In genomic region chr17:48541574-48542113, GRCh38 we compare ENCODE assay signal across 10 cellular contexts. TPM values are rescaled to one million over a fixed set of nuclear protein-coding genes. Genes with fewer than 3 reads are reported as not detected.
A peak's percentile ranks its signal among the peaks of the same experiment; 100 is the strongest.
DNase-seq lines count a peak whose midpoint lies in the region; ATAC-seq and TF ChIP-seq lines count a peak whose summit lies in the region.
"Had no signal": no experiment of that assay in that cellular context is flagged by ENCODE, and none has a peak within 500 bp of the region (broad histone marks: within the 10 kb centered on the region; RNA-seq: fewer than 3 reads in every experiment).

No MANE protein-coding gene starts in this region.

- TF ChIP-seq POLR2A in thyroid gland (IDR thresholded peaks at IDR 0.05) = no peak

- TF ChIP-seq CTCF in HFF-Myc (IDR thresholded peaks at IDR 0.05; ENCODE audit: low read depth, low read length, missing control alignments) (no peak), thyroid gland (IDR thresholded peaks at IDR 0.05) (no peak)

- H3K4me1 ChIP-seq in mucosa of stomach (ENCODE audit: control insufficient read depth, insufficient read depth, low read length) (peaks cover 4% of the 10 kb centered on the region), thyroid gland (no peaks in the 10 kb centered on the region)

- H3K4me1 Mint-ChIP-seq in activated CD4-positive, alpha-beta T cell treated with anti-CD3 and anti-CD28 coated beads for 36 hours = peaks cover 27% of the 10 kb centered on the region
- H3K4me1 Mint-ChIP-seq in effector memory CD8-positive, alpha-beta T cell (ENCODE audit: low read depth in 2 of 2) = peaks cover 20 to 21% of the 10 kb centered on the region in 2 donors

- peak overlapping the region; percentile 81 for H3K27ac Mint-ChIP-seq in activated CD4-positive, alpha-beta T cell treated with anti-CD3 and anti-CD28 coated beads for 36 hours
- H3K27ac Mint-ChIP-seq in effector memory CD8-positive, alpha-beta T cell = peak overlapping the region; percentile 92 to 99

- WGBS in thyroid gland, 2 donors = 3 to 16% methylated on average over 12 to 33 of the region's 36 CpGs

- H3K9me3 ChIP-seq in mucosa of stomach (ENCODE audit: control insufficient read depth, low read length) = no peaks in the 10 kb centered on the region
- H3K9me3 ChIP-seq in thyroid gland = no peaks in the 10 kb centered on the region

- H3K4me3 ChIP-seq in HFF-Myc (replicated peaks; ENCODE audit: low read depth, low read length) = peak overlapping the region; percentile 69
- H3K4me3 ChIP-seq in mucosa of stomach (ENCODE audit: low read length) = peak overlapping the region; percentile 17
- peak overlapping the region in 1 of 3 donors; percentile 32 for H3K4me3 ChIP-seq in thyroid gland (replicated peaks in 1 of 3)

- ATAC-seq in activated CD4-positive, alpha-beta T cell treated with anti-CD3 and anti-CD28 coated beads for 36 hours = peak; percentile 14
- ATAC-seq in effector memory CD8-positive, alpha-beta T cell (replicated peaks) = peak; percentile 33

- no peaks in the 10 kb centered on the region for H3K9me3 Mint-ChIP-seq in activated CD4-positive, alpha-beta T cell treated with anti-CD3 and anti-CD28 coated beads for 36 hours (ENCODE audit: low read depth)
- no peaks in the 10 kb centered on the region for H3K9me3 Mint-ChIP-seq in effector memory CD8-positive, alpha-beta T cell

- peak overlapping the region; percentile 73 to 78 (median 74) for H3K27ac ChIP-seq in thyroid gland

- H3K36me3 Mint-ChIP-seq in activated CD4-positive, alpha-beta T cell treated with anti-CD3 and anti-CD28 coated beads for 36 hours (ENCODE audit: low read depth) = no peaks in the 10 kb centered on the region
- peaks cover 9% of the 10 kb centered on the region for H3K36me3 Mint-ChIP-seq in effector memory CD8-positive, alpha-beta T cell (ENCODE audit: insufficient read depth)

- peaks cover 53% of the 10 kb centered on the region for H3K27me3 Mint-ChIP-seq in activated CD4-positive, alpha-beta T cell treated with anti-CD3 and anti-CD28 coated beads for 36 hours
- peaks cover 38 to 46% of the 10 kb centered on the region in 2 donors for H3K27me3 Mint-ChIP-seq in effector memory CD8-positive, alpha-beta T cell

- peak overlapping the region; percentile 75 for H3K4me3 Mint-ChIP-seq in activated CD4-positive, alpha-beta T cell treated with anti-CD3 and anti-CD28 coated beads for 36 hours
- H3K4me3 Mint-ChIP-seq in effector memory CD8-positive, alpha-beta T cell = peak overlapping the region; percentile 91

- no peaks in the 10 kb centered on the region for H3K36me3 ChIP-seq in mucosa of stomach (ENCODE audit: control insufficient read depth, insufficient read depth, low read length)
- no peaks in the 10 kb centered on the region for H3K36me3 ChIP-seq in thyroid gland

- intact Hi-C loops in activated CD4-positive, alpha-beta T cell treated with anti-CD3 and anti-CD28 coated beads for 36 hours (cut with DNase I, micrococcal nuclease) = loop anchor here (2.0 to 5.0 kb wide), 3 partner anchors 36 to 56 kb away; partner anchors contain the start of gene HOXB4 (in 2 of the 2)
- intact Hi-C loops in thyroid gland (cut with DNase I) = no loop called here

- POLR2A ChIA-PET in activated CD4-positive, alpha-beta T cell treated with anti-CD3 and anti-CD28 coated beads for 36 hours (lab: Charles Lee) = no interaction called here

- H3K27me3 ChIP-seq in mucosa of stomach (ENCODE audit: control insufficient read depth, insufficient read depth, low read length) (peaks cover 65% of the 10 kb centered on the region), thyroid gland (peaks cover 31% of the 10 kb centered on the region)

- H3K9ac ChIP-seq in mucosa of stomach (ENCODE audit: low read length) = peak overlapping the region; percentile 69

- CTCF ChIA-PET in activated CD4-positive, alpha-beta T cell treated with anti-CD3 and anti-CD28 coated beads for 36 hours (lab: Charles Lee) = interaction anchor here (0.7 to 1.0 kb wide), 5 partner anchors 9 to 359 kb away, joined by 3 to 4 read pairs (median 3); no protein-coding TSS in a partner anchor

- DNase-seq in HFF-Myc (ENCODE audit: extremely low read depth, low read depth) (no peak), thyroid gland (no peak), putamen (ENCODE audit: low spot score) (no peak), mesenteric fat pad (ENCODE audit: low spot score) (no peak), Ammon's horn (ENCODE audit: low spot score) (no peak)
- DNase-seq in activated CD4-positive, alpha-beta T cell treated with anti-CD3 and anti-CD28 coated beads for 36 hours = peak; percentile 47
- DNase-seq in effector memory CD8-positive, alpha-beta T cell = peak in 1 of 3 experiments; percentile 24

RNA-seq across cellular contexts. Expression of gene HOXB2, which starts 3.3 kb away (rescaled TPM):
- total RNA-seq in activated CD4-positive, alpha-beta T cell treated with anti-CD3 and anti-CD28 coated beads for 36 hours = 1 to 10 TPM; 2.8 to 3.3 TPM
- total RNA-seq in thyroid gland (1 to 10 TPM; 2.6 to 9.4 (median 5.2) TPM), mesenteric fat pad (19.3 TPM)

RNA-seq across cellular contexts. Expression of gene HOXB1, which starts 10.8 kb away (rescaled TPM):
- not detected for total RNA-seq in activated CD4-positive, alpha-beta T cell treated with anti-CD3 and anti-CD28 coated beads for 36 hours
- total RNA-seq in thyroid gland (not detected), mesenteric fat pad (not detected)
- total RNA-seq: subcutaneous adipose tissue; T-helper 2 cell treated with Interferon-gamma antibody and Interleukin-4, amounts not matched to agents 100 ng/mL and 5 ng/mL, for 36 hours had no signal

RNA-seq across cellular contexts. Expression of gene HOXB4, which starts 36.5 kb away (rescaled TPM):
- 1 to 10 TPM in 1 of 2 experiments, under 1 TPM in 1; 0.66 to 1.1 TPM for total RNA-seq in activated CD4-positive, alpha-beta T cell treated with anti-CD3 and anti-CD28 coated beads for 36 hours
- total RNA-seq in thyroid gland (1 to 10 TPM in 1 of 4 donors, under 1 TPM in 3; 0.67 to 1.2 (median 0.80) TPM), mesenteric fat pad (5.7 TPM)

RNA-seq across cellular contexts. Expression of gene HOXB3, which starts 48.4 kb away (rescaled TPM):
- 1 to 10 TPM in 1 of 2 experiments, under 1 TPM in 1; 0.47 to 1.2 TPM for total RNA-seq in activated CD4-positive, alpha-beta T cell treated with anti-CD3 and anti-CD28 coated beads for 36 hours
- total RNA-seq in thyroid gland (1 to 10 TPM; 1.5 to 6.7 (median 4.3) TPM), mesenteric fat pad (12.6 TPM)

RNA-seq across cellular contexts. Expression of gene HOXB5, which starts 51.9 kb away (rescaled TPM):
- total RNA-seq in activated CD4-positive, alpha-beta T cell treated with anti-CD3 and anti-CD28 coated beads for 36 hours = not detected
- total RNA-seq in thyroid gland = 1 to 10 TPM in 1 of 4 donors, under 1 TPM in 2, not detected in 1; 0.11 to 1.6 (median 0.49) TPM
- total RNA-seq in mesenteric fat pad = 2.0 TPM
